In the genomic region with DNA sequence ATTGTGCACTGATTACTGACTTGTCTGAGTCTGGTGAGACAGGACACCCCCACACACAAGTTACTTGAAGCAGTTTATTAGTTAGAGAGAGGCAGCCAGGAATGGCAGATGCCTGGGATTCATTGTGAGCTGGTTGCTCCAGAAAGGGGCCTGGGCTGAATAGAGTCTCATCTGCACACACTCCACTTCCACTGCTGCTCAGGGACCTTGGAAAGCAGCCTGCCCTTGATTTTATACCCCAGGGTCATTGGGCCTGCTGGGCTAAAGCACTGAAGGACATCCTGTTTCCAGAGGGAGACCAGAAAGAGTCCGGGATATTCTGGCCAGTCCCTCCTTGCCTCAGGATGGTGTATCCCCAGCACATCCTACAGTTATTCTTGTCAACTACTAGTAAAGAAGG, we compare ENCODE assay signal across 22 cellular contexts. TPM values are rescaled to one million over a fixed set of nuclear protein-coding genes. Genes with fewer than 3 reads are reported as not detected.
"Had no signal": no experiment of that assay in that cellular context is flagged by ENCODE, and none has a peak within 500 bp of the region (broad histone marks: within the 10 kb centered on the region; RNA-seq: fewer than 3 reads in every experiment).

No MANE protein-coding gene starts in this region.

- DNase-seq: effector CD4-positive, alpha-beta T cell; endodermal cell; erythroblast; foreskin keratinocyte; head of caudate nucleus; hippocampal formation; lower lobe of right lung; midbrain; sigmoid colon; stimulated activated CD4-positive, alpha-beta T cell treated with anti-CD3 and anti-CD28 coated beads, Interleukin-2, amount 100 ng/mL, for 24 hours; stimulated activated CD4-positive, alpha-beta T cell treated with anti-CD3 and anti-CD28 coated beads, Interleukin-4, amount 100 ng/mL, for 4 hours; stimulated activated naive CD4-positive, alpha-beta T cell; stomach; trophoblast cell had no signal

- H3K4me3 ChIP-seq: coronary artery, lower lobe of right lung, prostate gland, sigmoid colon, skin epidermis, stomach had no signal

- H3K9me3 Mint-ChIP-seq: endodermal cell had no signal

- H3K36me3 ChIP-seq: lower lobe of right lung, prostate gland, sigmoid colon, stomach had no signal

- H3K79me2 ChIP-seq: parathyroid adenoma had no signal

- H3K36me3 Mint-ChIP-seq: memory B cell; natural killer cell treated with Interleukin-12 subunit alpha and Interleukin-12 subunit beta and Interleukin-15 and Interleukin-18, amount 100 ng/mL, for 72 hours had no signal

- H3K4me1 ChIP-seq: parathyroid adenoma, prostate gland had no signal

- H3K4me1 Mint-ChIP-seq: memory B cell had no signal

- H3K27ac Mint-ChIP-seq: endodermal cell; memory B cell; natural killer cell treated with Interleukin-12 subunit alpha and Interleukin-12 subunit beta and Interleukin-15 and Interleukin-18, amount 100 ng/mL, for 72 hours had no signal

- ATAC-seq: foreskin keratinocyte; left lobe of liver; lower lobe of right lung; natural killer cell treated with Interleukin-12 subunit alpha and Interleukin-12 subunit beta and Interleukin-15 and Interleukin-18, amount 100 ng/mL, for 72 hours had no signal

- H3K27ac ChIP-seq: coronary artery, foreskin keratinocyte, lower lobe of right lung, parathyroid adenoma, prostate gland, sigmoid colon, skin epidermis, stomach had no signal

- H3K27me3 ChIP-seq: foreskin keratinocyte, sigmoid colon, stomach had no signal

- H3K27me3 Mint-ChIP-seq: memory B cell; natural killer cell treated with Interleukin-12 subunit alpha and Interleukin-12 subunit beta and Interleukin-15 and Interleukin-18, amount 100 ng/mL, for 72 hours had no signal

- H3K9me3 ChIP-seq: lower lobe of right lung, prostate gland, sigmoid colon, stomach had no signal

- FAIRE-seq: endothelial cell of umbilical vein had no signal

- H3K9ac ChIP-seq: parathyroid adenoma had no signal

- H3K4me3 Mint-ChIP-seq: endodermal cell; memory B cell; natural killer cell treated with Interleukin-12 subunit alpha and Interleukin-12 subunit beta and Interleukin-15 and Interleukin-18, amount 100 ng/mL, for 72 hours had no signal

- H2AFZ ChIP-seq: parathyroid adenoma had no signal

RNA-seq across cellular contexts. Expression of a gene that starts 47.5 kb away (rescaled TPM):
- total RNA-seq: natural killer cell treated with Interleukin-12 subunit alpha and Interleukin-12 subunit beta and Interleukin-15 and Interleukin-18, amount 100 ng/mL, for 72 hours had no signal
